In the genomic region with DNA sequence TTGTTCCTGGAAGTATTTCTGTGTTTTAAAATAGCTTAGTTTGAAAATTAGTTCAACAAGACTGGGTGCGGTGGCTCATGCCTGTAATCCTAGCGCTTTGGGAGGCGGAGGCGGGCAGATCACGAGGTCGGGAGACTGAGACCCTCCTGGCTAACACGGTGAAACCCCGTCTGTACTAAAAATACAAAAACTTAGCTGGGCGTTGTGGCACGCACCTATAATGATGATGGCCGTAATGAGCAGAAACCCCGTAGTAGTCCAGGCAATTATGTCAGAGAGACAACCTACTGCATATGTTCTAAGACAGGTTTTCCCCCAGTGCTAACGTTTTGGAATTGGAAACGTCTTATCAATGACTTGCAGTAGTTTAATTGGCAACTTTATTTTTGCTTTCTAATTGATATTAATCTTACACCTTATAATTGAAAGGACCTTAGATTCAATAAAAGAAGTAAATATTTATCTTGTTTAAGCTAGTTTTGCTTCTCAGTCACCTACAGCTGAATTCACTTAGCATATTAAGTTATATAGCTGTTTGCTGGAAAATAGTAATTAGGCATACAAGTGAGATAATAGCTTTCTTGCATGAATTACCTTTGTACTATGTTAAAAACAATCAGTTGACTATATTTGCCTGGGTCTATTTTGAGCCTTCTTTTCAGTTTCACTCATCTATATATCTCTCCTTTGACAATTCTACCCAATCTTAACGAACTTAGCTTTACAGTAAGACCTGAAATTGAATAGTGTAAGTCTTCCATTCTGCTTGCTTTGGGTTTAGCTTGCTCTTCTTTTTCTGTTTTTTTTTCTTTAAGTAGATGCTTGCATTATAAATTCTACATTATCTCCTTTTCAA, we compare ENCODE assay signal across 20 cellular contexts. TPM values are rescaled to one million over a fixed set of nuclear protein-coding genes. Genes with fewer than 3 reads are reported as not detected.
DNase-seq lines count a peak whose midpoint lies in the region; ATAC-seq, FAIRE-seq and TF ChIP-seq lines count a peak whose summit lies in the region.
"Had no signal": no experiment of that assay in that cellular context is flagged by ENCODE, and none has a peak within 500 bp of the region (broad histone marks: within the 10 kb centered on the region; RNA-seq: fewer than 3 reads in every experiment).

No MANE protein-coding gene starts in this region.

- DNase-seq in GM12891 (ENCODE audit: insufficient read length, low spot score) = no peak
- peak; percentile 52 for DNase-seq in MM.1S
- no peak for DNase-seq in naive B cell
- no peak for DNase-seq in mucosa of gallbladder (ENCODE audit: low spot score)
- DNase-seq in putamen (ENCODE audit: low spot score) = no peak
- no peak for DNase-seq in HepG2 (ENCODE audit: low spot score)
- no peak for DNase-seq in T-helper 2 cell treated with Interferon-gamma antibody and Interleukin-4, amounts not matched to agents 5 μg/mL and 100 μg/mL, for 36 hours (ENCODE audit: low spot score)
- DNase-seq: Caco-2, KG1, NCI-H1105, NCI-H187, NCI-H446 treated with DMSO at 0.1 percent for 48 hours, NCI-H774, SIG-M5, T-helper 17 cell had no signal

- H3K27me3 Mint-ChIP-seq in naive B cell = no peaks in the 10 kb centered on the region
- no peaks in the 10 kb centered on the region for H3K27me3 Mint-ChIP-seq in T-helper 2 cell treated with Interferon-gamma antibody and Interleukin-4, amounts not matched to agents 5 μg/mL and 100 μg/mL, for 36 hours (ENCODE audit: low read depth)
- H3K27me3 Mint-ChIP-seq: T-helper 17 cell had no signal

- TF ChIP-seq EP300 in HepG2 (IDR thresholded peaks at IDR 0.05; ENCODE audit: low read depth in 2 of 2, low read length in 2 of 2) (no peak), HepG2 (CRISPR knock-in tag; IDR thresholded peaks at IDR 0.05; ENCODE audit: borderline replicate concordance) (no peak)

- H3K4me3 Mint-ChIP-seq in naive B cell = peak overlapping the region; percentile 57 to 88 (median 79)
- no peak overlapping the region for H3K4me3 Mint-ChIP-seq in T-helper 2 cell treated with Interferon-gamma antibody and Interleukin-4, amounts not matched to agents 5 μg/mL and 100 μg/mL, for 36 hours
- H3K4me3 Mint-ChIP-seq: T-helper 17 cell had no signal

- H3F3A ChIP-seq in MM.1S (ENCODE audit: insufficient read depth, low read length) = peaks cover 18% of the 10 kb centered on the region

- POLR2A ChIA-PET in HepG2 (lab: Yijun Ruan, JAX) = no interaction called here

- TF ChIP-seq CTCF in MM.1S (IDR thresholded peaks at IDR 0.05; ENCODE audit: low read length) (no peak), HepG2 (CRISPR knock-in tag; IDR thresholded peaks at IDR 0.05) (no peak)

- H3K4me1 ChIP-seq in MM.1S (ENCODE audit: low read length) (peaks cover 54% of the 10 kb centered on the region), HepG2 (ENCODE audit: insufficient read depth, low read length) (peaks cover 23% of the 10 kb centered on the region)

- in situ Hi-C loops in HepG2 (cut with HindIII; ENCODE audit: extremely low pct_ligation_motif_present, low pct_unique_long_range_greater_than_20kb) = no loop called here

- 55% methylated on average over 15 of the region's 15 CpGs for WGBS in HepG2 (ENCODE audit: low lambda C conversion rate)

- no peaks in the 10 kb centered on the region for H3K36me3 ChIP-seq in MM.1S (replicated peaks; ENCODE audit: insufficient read depth, low read length)
- H3K36me3 ChIP-seq in HepG2 (replicated peaks in 1 of 2; ENCODE audit: control insufficient read depth in 1 of 2, insufficient read depth in 2 of 2, low read length in 2 of 2) = no peaks in the 10 kb centered on the region

- CTCF ChIA-PET in HepG2 (lab: Yijun Ruan, JAX; ENCODE audit: low intra/inter-chr PET ratio, low total read pairs) = no interaction called here

- no TSS peak for BruUV-seq in HepG2 (replicated peaks; lab: Mats Ljungman, UMichigan)

- H3K36me3 Mint-ChIP-seq in naive B cell = peaks cover 5 to 13% of the 10 kb centered on the region in 2 donors
- H3K36me3 Mint-ChIP-seq in T-helper 2 cell treated with Interferon-gamma antibody and Interleukin-4, amounts not matched to agents 5 μg/mL and 100 μg/mL, for 36 hours (ENCODE audit: low read depth) = peaks cover 12% of the 10 kb centered on the region

- H3K79me2 ChIP-seq in MM.1S (ENCODE audit: low read length) = no peaks in the 10 kb centered on the region
- H3K79me2 ChIP-seq in HepG2 (ENCODE audit: insufficient read depth, low read length) = no peaks in the 10 kb centered on the region

- H3K27me3 ChIP-seq in MM.1S (replicated peaks; ENCODE audit: insufficient read depth, low read length) = no peaks in the 10 kb centered on the region
- H3K27me3 ChIP-seq in HepG2 (ENCODE audit: control insufficient read depth in 1 of 2, insufficient read depth in 2 of 2, low read length in 2 of 2) = peaks cover 0 to 9% of the 10 kb centered on the region in 2 experiments; a peak in 2 of 5 replicates

- H3K4me2 ChIP-seq in MM.1S (ENCODE audit: low read depth, low read length) (peak overlapping the region; percentile 55), HepG2 (ENCODE audit: low read depth, low read length) (no peak overlapping the region)

- H3K9me3 Mint-ChIP-seq in naive B cell = peaks cover 0 to 10% (median 3%) of the 10 kb centered on the region in 7 donors
- no peaks in the 10 kb centered on the region for H3K9me3 Mint-ChIP-seq in T-helper 2 cell treated with Interferon-gamma antibody and Interleukin-4, amounts not matched to agents 5 μg/mL and 100 μg/mL, for 36 hours

- 0 out of 2 replicates have a peak overlapping the region, but pooled peaks have one; percentile 14 for H2AFZ ChIP-seq in MM.1S (ENCODE audit: low read length)
- no peak overlapping the region for H2AFZ ChIP-seq in HepG2 (ENCODE audit: low read length)

- H3K4me3 ChIP-seq in MM.1S (ENCODE audit: low read length) = no peak overlapping the region
- no peak overlapping the region for H3K4me3 ChIP-seq in HepG2 (replicated peaks in 1 of 3; ENCODE audit: insufficient read depth in 1 of 3, low read depth in 2 of 3, low read length in 3 of 3)

- peak; percentile 24 for ATAC-seq in GM21619 (IDR thresholded peaks at IDR 0.05; ENCODE audit: unreplicated experiment)
- ATAC-seq in naive B cell (ENCODE audit: low read depth in 2 of 2) = peak in 1 of 2 donors; percentile 17
- ATAC-seq in HepG2 = no peak
- ATAC-seq: T-helper 17 cell had no signal

- H3K9me3 ChIP-seq in MM.1S (replicated peaks; ENCODE audit: insufficient read depth, low read length) = no peaks in the 10 kb centered on the region
- H3K9me3 ChIP-seq in HepG2 (ENCODE audit: low read length) = no peaks in the 10 kb centered on the region
- H3K9me3 ChIP-seq: Caco-2 had no signal

- no peak for TF ChIP-seq RAD21 in HepG2 (CRISPR knock-in tag; IDR thresholded peaks at IDR 0.05)

- FAIRE-seq in GM12891 (lab: Jason Lieb, UNC) = peak; percentile 56
- FAIRE-seq in HepG2 (lab: Jason Lieb, UNC) = no peak

- H3K27ac ChIP-seq in MM.1S (ENCODE audit: low read length) = peak overlapping the region; percentile 43; the same call in 1 of the 2 replicates
- H3K27ac ChIP-seq in HepG2 (ENCODE audit: extremely low read length, insufficient read depth, low read length) = no peak overlapping the region

- H3K4me1 Mint-ChIP-seq in naive B cell = peaks cover 76 to 97% (median 95%) of the 10 kb centered on the region in 3 donors
- H3K4me1 Mint-ChIP-seq in T-helper 2 cell treated with Interferon-gamma antibody and Interleukin-4, amounts not matched to agents 5 μg/mL and 100 μg/mL, for 36 hours (ENCODE audit: low read depth) = peaks cover 24% of the 10 kb centered on the region

- no peaks in the 10 kb centered on the region for H4K20me1 ChIP-seq in MM.1S (ENCODE audit: insufficient read depth, low read length)
- H4K20me1 ChIP-seq in HepG2 (ENCODE audit: insufficient read depth, low read length) = no peaks in the 10 kb centered on the region

- intact Hi-C loops in HepG2 (cut with micrococcal nuclease; ENCODE audit: unreplicated experiment) = no loop called here

- H3K9ac ChIP-seq in MM.1S (ENCODE audit: low read length) (no peak overlapping the region), HepG2 (ENCODE audit: insufficient read depth, low read depth, low read length) (no peak overlapping the region)

- TF ChIP-seq POLR2A in GM12891 (IDR thresholded peaks at IDR 0.05; ENCODE audit: low read depth, low read length) = no peak
- TF ChIP-seq POLR2A in HepG2 (IDR thresholded peaks at IDR 0.05; ENCODE audit: insufficient read depth in 1 of 2, low read depth in 2 of 2, low read length in 2 of 2) = no peak

- H3K27ac Mint-ChIP-seq in naive B cell = peak overlapping the region; percentile 87 to 99 (median 94)
- no peak overlapping the region for H3K27ac Mint-ChIP-seq in T-helper 2 cell treated with Interferon-gamma antibody and Interleukin-4, amounts not matched to agents 5 μg/mL and 100 μg/mL, for 36 hours

- H3K9me2 ChIP-seq in MM.1S (replicated peaks; ENCODE audit: insufficient read depth, low read length) = no peaks in the 10 kb centered on the region

RNA-seq across cellular contexts. Expression of a gene that starts 15.6 kb away (rescaled TPM):
- polyA plus RNA-seq in GM12891 (2012; ENCODE audit: low read depth, missing spikeins) = 24.6 TPM
- polyA plus RNA-seq in naive B cell (ENCODE audit: low read depth in 6 of 6) (10 to 100 TPM in 4 of 6 donors, 1 to 10 TPM in 2; 8.9 to 34.0 (median 11.5) TPM), HepG2 (2011; rRNA removed) (not detected in 2 replicates)
- total RNA-seq in mucosa of gallbladder (0.69 TPM), HepG2 (2016; rRNA removed; fragmentation: Illumina TruSeq; extraction: Trizol) (not detected in 2 replicates)
- total RNA-seq in HepG2 (2016; cell fraction: cytosol; rRNA removed; fragmentation: Illumina TruSeq; extraction: Trizol; ENCODE audit: low read depth) = not detected in 2 replicates
- total RNA-seq in HepG2 (2016; cell fraction: insoluble cytoplasmic fraction; rRNA removed; fragmentation: Illumina TruSeq; extraction: Trizol) = not detected in 2 replicates
- total RNA-seq in HepG2 (2016; cell fraction: membrane; rRNA removed; fragmentation: Illumina TruSeq; extraction: Trizol) = not detected in 2 replicates
- not detected in 2 replicates for total RNA-seq in HepG2 (2016; cell fraction: nucleus; rRNA removed; fragmentation: Illumina TruSeq; extraction: Trizol)
- polyA plus RNA-seq in HepG2 (2011; cell fraction: cytosol; rRNA removed) = not detected in 2 replicates
- polyA plus RNA-seq in HepG2 (2011; cell fraction: nucleus; rRNA removed) = not detected in 2 replicates
- polyA plus RNA-seq in HepG2 (2012) = not detected in 2 replicates
- polyA plus RNA-seq in HepG2 (2016; cell fraction: cytosol; fragmentation: Illumina TruSeq; extraction: Trizol; ENCODE audit: low read depth) = not detected in 2 replicates
- polyA plus RNA-seq in HepG2 (2016; cell fraction: insoluble cytoplasmic fraction; fragmentation: Illumina TruSeq; extraction: Trizol; ENCODE audit: low read depth) = not detected in 2 replicates
- not detected in 2 replicates for polyA plus RNA-seq in HepG2 (2016; cell fraction: membrane; fragmentation: Illumina TruSeq; extraction: Trizol; ENCODE audit: low read depth)
- not detected in 2 replicates for polyA plus RNA-seq in HepG2 (2016; cell fraction: nucleus; fragmentation: Illumina TruSeq; extraction: Trizol; ENCODE audit: insufficient read depth, low read depth)
- polyA minus RNA-seq in HepG2 (2011; rRNA and poly(A)+ RNA removed; ENCODE audit: low replicate concordance) = not detected in 2 replicates
- not detected in 2 replicates for polyA minus RNA-seq in HepG2 (2011; cell fraction: cytosol; rRNA and poly(A)+ RNA removed)
- not detected in 2 replicates for polyA minus RNA-seq in HepG2 (2011; cell fraction: nucleus; rRNA and poly(A)+ RNA removed)
- total RNA-seq: A673, Caco-2, H1, MCF 10A, RPMI7951 had no signal
- polyA plus RNA-seq: H1 had no signal

RNA-seq across cellular contexts. Expression of a gene that starts 43.4 kb away (rescaled TPM):
- 23.7 TPM for polyA plus RNA-seq in GM12891 (2012; ENCODE audit: low read depth, missing spikeins)
- polyA plus RNA-seq in naive B cell (ENCODE audit: low read depth in 6 of 6) (1,000 to 10,000 TPM in 5 of 6 donors, 100 to 1,000 TPM in 1; 814 to 1,329 (median 1,116) TPM), HepG2 (2011; rRNA removed) (not detected in 2 replicates)
- total RNA-seq in mucosa of gallbladder (18.4 TPM), HepG2 (2016; rRNA removed; fragmentation: Illumina TruSeq; extraction: Trizol) (not detected in 2 replicates)
- not detected in 2 replicates for total RNA-seq in HepG2 (2016; cell fraction: cytosol; rRNA removed; fragmentation: Illumina TruSeq; extraction: Trizol; ENCODE audit: low read depth)
- total RNA-seq in HepG2 (2016; cell fraction: insoluble cytoplasmic fraction; rRNA removed; fragmentation: Illumina TruSeq; extraction: Trizol) = not detected in 2 replicates
- total RNA-seq in HepG2 (2016; cell fraction: membrane; rRNA removed; fragmentation: Illumina TruSeq; extraction: Trizol) = not detected in 2 replicates
- not detected in 2 replicates for total RNA-seq in HepG2 (2016; cell fraction: nucleus; rRNA removed; fragmentation: Illumina TruSeq; extraction: Trizol)
- polyA plus RNA-seq in HepG2 (2011; cell fraction: cytosol; rRNA removed) = not detected in 2 replicates
- not detected in 2 replicates for polyA plus RNA-seq in HepG2 (2011; cell fraction: nucleus; rRNA removed)
- polyA plus RNA-seq in HepG2 (2012) = not detected in 2 replicates
- polyA plus RNA-seq in HepG2 (2016; cell fraction: cytosol; fragmentation: Illumina TruSeq; extraction: Trizol; ENCODE audit: low read depth) = not detected in 2 replicates
- not detected in 2 replicates for polyA plus RNA-seq in HepG2 (2016; cell fraction: insoluble cytoplasmic fraction; fragmentation: Illumina TruSeq; extraction: Trizol; ENCODE audit: low read depth)
- not detected in 2 replicates for polyA plus RNA-seq in HepG2 (2016; cell fraction: membrane; fragmentation: Illumina TruSeq; extraction: Trizol; ENCODE audit: low read depth)
- not detected in 2 replicates for polyA plus RNA-seq in HepG2 (2016; cell fraction: nucleus; fragmentation: Illumina TruSeq; extraction: Trizol; ENCODE audit: insufficient read depth, low read depth)
- not detected in 2 replicates for polyA minus RNA-seq in HepG2 (2011; rRNA and poly(A)+ RNA removed; ENCODE audit: low replicate concordance)
- polyA minus RNA-seq in HepG2 (2011; cell fraction: cytosol; rRNA and poly(A)+ RNA removed) = not detected in 2 replicates
- not detected in 2 replicates for polyA minus RNA-seq in HepG2 (2011; cell fraction: nucleus; rRNA and poly(A)+ RNA removed)
- total RNA-seq: A673, Caco-2, H1, MCF 10A, RPMI7951 had no signal
- polyA plus RNA-seq: H1 had no signal

RNA-seq across cellular contexts. Expression of a gene that starts 47.8 kb away (rescaled TPM):
- polyA plus RNA-seq in GM12891 (2012; ENCODE audit: low read depth, missing spikeins) = 29.9 TPM
- polyA plus RNA-seq in naive B cell (ENCODE audit: low read depth in 6 of 6) = 100 to 1,000 TPM; 329 to 467 (median 350) TPM
- total RNA-seq in mucosa of gallbladder = 9.0 TPM
- total RNA-seq in HepG2 (2016; rRNA removed; fragmentation: Illumina TruSeq; extraction: Trizol) = 0.69 and 2.5 TPM in 2 replicates
- 4.0 TPM in 2 replicates for total RNA-seq in HepG2 (2016; cell fraction: cytosol; rRNA removed; fragmentation: Illumina TruSeq; extraction: Trizol; ENCODE audit: low read depth)
- total RNA-seq in HepG2 (2016; cell fraction: insoluble cytoplasmic fraction; rRNA removed; fragmentation: Illumina TruSeq; extraction: Trizol) = 0.18 and 2.5 TPM in 2 replicates
- total RNA-seq in HepG2 (2016; cell fraction: membrane; rRNA removed; fragmentation: Illumina TruSeq; extraction: Trizol) = 0.87 and 2.4 TPM in 2 replicates
- total RNA-seq in HepG2 (2016; cell fraction: nucleus; rRNA removed; fragmentation: Illumina TruSeq; extraction: Trizol) = 7.5 and 7.7 TPM in 2 replicates
- 7.7 and 8.6 TPM in 2 replicates for polyA plus RNA-seq in HepG2 (2011; rRNA removed)
- 0.85 and 3.0 TPM in 2 replicates for polyA plus RNA-seq in HepG2 (2011; cell fraction: cytosol; rRNA removed)
- 30.5 and 31.4 TPM in 2 replicates for polyA plus RNA-seq in HepG2 (2011; cell fraction: nucleus; rRNA removed)
- 5.3 and 5.9 TPM in 2 replicates for polyA plus RNA-seq in HepG2 (2012)
- polyA plus RNA-seq in HepG2 (2016; cell fraction: cytosol; fragmentation: Illumina TruSeq; extraction: Trizol; ENCODE audit: low read depth) = 0.26 and 0.28 TPM in 2 replicates
- polyA plus RNA-seq in HepG2 (2016; cell fraction: insoluble cytoplasmic fraction; fragmentation: Illumina TruSeq; extraction: Trizol; ENCODE audit: low read depth) = 0.49 and 1.2 TPM in 2 replicates
- 0.22 and 0.38 TPM in 2 replicates for polyA plus RNA-seq in HepG2 (2016; cell fraction: membrane; fragmentation: Illumina TruSeq; extraction: Trizol; ENCODE audit: low read depth)
- polyA plus RNA-seq in HepG2 (2016; cell fraction: nucleus; fragmentation: Illumina TruSeq; extraction: Trizol; ENCODE audit: insufficient read depth, low read depth) = 19.9 and 22.7 TPM in 2 replicates
- polyA minus RNA-seq in HepG2 (2011; rRNA and poly(A)+ RNA removed; ENCODE audit: low replicate concordance) = 0.42 and 2.6 TPM in 2 replicates
- polyA minus RNA-seq in HepG2 (2011; cell fraction: cytosol; rRNA and poly(A)+ RNA removed) = 0.26 and 2.0 TPM in 2 replicates
- polyA minus RNA-seq in HepG2 (2011; cell fraction: nucleus; rRNA and poly(A)+ RNA removed) = 26.3 and 30.8 TPM in 2 replicates

Comparison
In these comparisons a context has a peak if more than half of its experiments do, and no peak if none do; other contexts are left out.
1. RNA of a gene that starts 43.4 kb away (total RNA-seq): 18.4 TPM in mucosa of gallbladder (single experiment); not detected in HepG2; every median in the first group is over 10 times any median in the second.